ENCODE assay signal across 8 cellular contexts in the genomic region with DNA sequence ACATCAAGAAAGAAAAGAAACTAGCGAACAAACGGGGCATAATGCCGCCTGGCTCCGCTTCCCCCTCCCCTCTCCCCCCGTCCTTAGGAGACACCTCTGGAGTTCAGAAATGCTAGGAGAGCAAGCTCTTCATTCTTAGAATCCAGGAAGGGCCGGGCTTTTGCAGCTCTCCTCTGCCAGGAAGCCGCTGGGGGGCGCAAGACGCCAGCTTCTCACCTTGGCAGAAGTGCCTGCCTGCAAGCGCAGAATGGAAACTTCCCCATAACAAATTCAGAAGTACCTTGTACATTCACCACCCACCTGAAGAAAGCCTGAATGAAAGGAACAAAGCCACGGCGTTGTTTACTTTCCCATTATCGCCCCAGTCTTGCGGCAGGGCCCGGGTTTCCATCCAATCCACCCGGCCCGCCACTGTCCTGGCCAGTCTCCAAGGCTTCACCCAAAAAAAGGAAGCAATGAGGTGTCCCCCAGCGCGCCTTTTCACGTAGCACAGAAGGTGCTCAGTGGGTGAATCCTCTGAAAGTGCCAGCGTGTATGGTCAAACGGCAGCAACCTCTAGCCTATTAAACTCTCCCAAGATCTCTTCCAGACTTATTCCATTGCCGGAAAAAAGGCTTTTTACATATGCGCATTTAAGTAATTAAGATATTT. TPM values are rescaled to one million over a fixed set of nuclear protein-coding genes. Genes with fewer than 3 reads are reported as not detected.
A peak's percentile ranks its signal among the peaks of the same experiment; 100 is the strongest.
DNase-seq lines count a peak whose midpoint lies in the region; ATAC-seq, FAIRE-seq and TF ChIP-seq lines count a peak whose summit lies in the region.

No MANE protein-coding gene starts in this region.

- peaks cover 28% of the 10 kb centered on the region for H3K4me1 ChIP-seq in smooth muscle cell (ENCODE audit: low read depth)

- no peaks in the 10 kb centered on the region for H3K9me3 Mint-ChIP-seq in CD4-positive, alpha-beta T cell

- CTCF ChIA-PET in CD4-positive, alpha-beta T cell (lab: Charles Lee): interaction anchor here (0.6 to 1.8 kb wide), 15 partner anchors 11 to 540 kb away, joined by 3 to 8 read pairs (median 4); no protein-coding TSS in a partner anchor

- H3K27ac Mint-ChIP-seq in CD4-positive, alpha-beta T cell: peak overlapping the region; percentile 64

- no peak overlapping the region for H3K9ac ChIP-seq in smooth muscle cell (ENCODE audit: low read depth)

- peak overlapping the region; percentile 96 for H3K4me2 ChIP-seq in smooth muscle cell

- no peak overlapping the region for H3K27ac ChIP-seq in CD4-positive, alpha-beta T cell (ENCODE audit: low read depth, low read length)
- no peak overlapping the region for H3K27ac ChIP-seq in smooth muscle cell (ENCODE audit: low read depth)

- peaks cover 29% of the 10 kb centered on the region for H3K4me1 Mint-ChIP-seq in CD4-positive, alpha-beta T cell (ENCODE audit: low read depth)

- peaks cover 7% of the 10 kb centered on the region for H3F3A ChIP-seq in smooth muscle cell (ENCODE audit: low read depth)

- no peaks in the 10 kb centered on the region for H3K9me3 ChIP-seq in CD4-positive, alpha-beta T cell (ENCODE audit: control insufficient read depth, low read length)
- H3K9me3 ChIP-seq in smooth muscle cell (replicated peaks; ENCODE audit: low read depth): no peaks in the 10 kb centered on the region

- peak overlapping the region; percentile 62 for H3K4me3 ChIP-seq in smooth muscle cell

- 3% methylated on average over 24 of the region's 24 CpGs for WGBS in smooth muscle cell (ENCODE audit: low lambda C conversion rate)

- H4K20me1 ChIP-seq in smooth muscle cell (ENCODE audit: low read depth): peaks cover 6% of the 10 kb centered on the region

- intact Hi-C loops in CD4-positive, alpha-beta T cell (cut with DNase I, micrococcal nuclease): loop anchor here (1.0 to 5.0 kb wide), 8 partner anchors 139 to 1268 kb away; no protein-coding TSS in a partner anchor

- POLR2A ChIA-PET in CD4-positive, alpha-beta T cell (lab: Charles Lee): interaction anchor here (0.7 to 3.0 kb wide), 4 partner anchors 321 to 498 kb away, joined by 3 to 27 read pairs (median 4); no protein-coding TSS in a partner anchor

- H3K27me3 Mint-ChIP-seq in CD4-positive, alpha-beta T cell: no peaks in the 10 kb centered on the region

- peak overlapping the region; percentile 89 for H3K4me3 Mint-ChIP-seq in CD4-positive, alpha-beta T cell

- H3K27me3 ChIP-seq in CD4-positive, alpha-beta T cell (ENCODE audit: control insufficient read depth, insufficient read depth, low read length): no peaks in the 10 kb centered on the region
- no peaks in the 10 kb centered on the region for H3K27me3 ChIP-seq in smooth muscle cell (ENCODE audit: low read depth)

- no peaks in the 10 kb centered on the region for H3K36me3 ChIP-seq in smooth muscle cell (ENCODE audit: low read depth)

- H3K79me2 ChIP-seq in smooth muscle cell (ENCODE audit: low read depth): no peaks in the 10 kb centered on the region

- H2AFZ ChIP-seq in smooth muscle cell (ENCODE audit: low read depth): no peak overlapping the region

- DNase-seq in CD4-positive, alpha-beta T cell: peak; percentile 81 to 91 (median 85)
- peak; percentile 71 for DNase-seq in NCI-H2227 treated with DMSO at 0.1 percent for 48 hours (lab: John Stamatoyannopoulos, UW)
- peak; percentile 75 for DNase-seq in activated CD4-positive, CD25-positive, alpha-beta regulatory T cell treated with anti-CD3 and anti-CD28 coated beads, Interleukin-2, amount 50 U/mL, for 16 hours (ENCODE audit: low read depth, low spot score)
- DNase-seq in central memory CD4-positive, alpha-beta T cell: peak; percentile 83
- DNase-seq in smooth muscle cell (lab: John Stamatoyannopoulos, UW; ENCODE audit: unreplicated experiment): peak; percentile 56

- TF ChIP-seq CTCF in CD4-positive, alpha-beta T cell (IDR thresholded peaks at IDR 0.05): peak; percentile 62
- TF ChIP-seq CTCF in smooth muscle cell (IDR thresholded peaks at IDR 0.05; ENCODE audit: borderline replicate concordance, insufficient read depth, poor library complexity, severe bottlenecking): peak; percentile 93

- H3K36me3 Mint-ChIP-seq in CD4-positive, alpha-beta T cell (ENCODE audit: low read depth): no peaks in the 10 kb centered on the region

- FAIRE-seq in islet of Langerhans (lab: Jason Lieb, UNC): peak; percentile 27

- peak; percentile 26 for ATAC-seq in CD4-positive, alpha-beta T cell (ENCODE audit: poor library complexity)
- ATAC-seq in HG02623 (IDR thresholded peaks at IDR 0.05; ENCODE audit: unreplicated experiment) (peak; percentile 32), GM18502 (IDR thresholded peaks at IDR 0.05; ENCODE audit: poor library complexity, unreplicated experiment) (no peak)

RNA-seq across cellular contexts. Expression of gene GADD45G, which starts 1.7 kb away (rescaled TPM):
- 10 to 100 TPM; 15.6 to 16.1 TPM for total RNA-seq in CD4-positive, alpha-beta T cell
- 1.5 and 6.9 TPM in 2 replicates for total RNA-seq in smooth muscle cell
- polyA plus RNA-seq in smooth muscle cell: 10.7 and 11.3 TPM in 2 replicates
